ENCODE assay signal across 16 cellular contexts in the genomic region with DNA sequence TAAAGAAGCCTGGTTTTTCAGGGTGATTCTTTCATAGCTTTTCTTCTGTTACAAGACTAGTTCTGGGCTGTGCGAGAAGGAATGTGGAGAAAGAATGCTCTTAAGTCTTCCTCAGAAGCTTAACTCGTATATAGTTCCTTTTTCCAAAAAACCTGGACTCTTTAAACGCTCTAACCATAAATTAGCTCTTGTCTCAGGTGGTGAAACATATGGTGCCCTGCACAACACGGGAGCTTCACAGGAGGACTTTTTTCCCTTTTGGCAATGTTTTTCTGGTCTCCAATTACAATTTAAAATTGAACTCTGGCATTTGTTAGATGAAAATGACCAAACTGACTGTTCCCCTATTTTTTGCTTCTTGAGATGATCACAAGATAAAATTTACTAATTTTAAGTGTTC.
"Had no signal": no experiment of that assay in that cellular context is flagged by ENCODE, and none has a peak within 500 bp of the region (broad histone marks: within the 10 kb centered on the region; RNA-seq: fewer than 3 reads in every experiment).

No MANE protein-coding gene starts in this region.

- H3K27ac ChIP-seq: epithelial cell of prostate, heart left ventricle, suprapubic skin, transverse colon had no signal

- H3K9me3 ChIP-seq: heart left ventricle, suprapubic skin, transverse colon had no signal

- H3K36me3 ChIP-seq: heart left ventricle, suprapubic skin had no signal

- DNase-seq: activated CD4-positive, alpha-beta memory T cell treated with anti-CD3 and anti-CD28 coated beads, Interleukin-2, amount 10 ng/mL, durations not matched to agents 7 days and 5 days; activated CD4-positive, alpha-beta T cell treated with anti-CD3 and anti-CD28 coated beads for 48 hours; activated effector memory CD4-positive, alpha-beta T cell treated with Interleukin-2 at 50 U/mL for 16 hours; activated naive CD4-positive, alpha-beta T cell treated with anti-CD3 and anti-CD28 coated beads, Interleukin-2, amount 10 ng/mL, durations not matched to agents 7 days and 5 days; activated T-cell treated with anti-CD3 and anti-CD28 coated beads, Interleukin-2, amount 50 U/mL, for 72 hours; amygdala; heart left ventricle; islet precursor cell; naive thymus-derived CD8-positive, alpha-beta T cell; right cardiac atrium; stimulated activated CD4-positive, alpha-beta T cell treated with anti-CD3 and anti-CD28 coated beads, Interleukin-12 subunit alpha, Interleukin-12 subunit beta, amount 100 ng/mL, for 4 hours; stimulated activated naive CD8-positive, alpha-beta T cell treated with anti-CD3 and anti-CD28 coated beads, Interleukin-15, amount 100 ng/mL, for 72 hours; transverse colon had no signal

- H3K27me3 ChIP-seq: heart left ventricle, suprapubic skin, transverse colon had no signal

- H3K4me3 ChIP-seq: heart left ventricle, suprapubic skin, transverse colon had no signal

- H3K4me1 ChIP-seq: suprapubic skin had no signal

- ATAC-seq: activated T-cell treated with anti-CD3 and anti-CD28 coated beads, Interleukin-2, amount 50 U/mL, for 72 hours; heart left ventricle; naive thymus-derived CD8-positive, alpha-beta T cell; right cardiac atrium; stimulated activated effector memory CD8-positive, alpha-beta T cell treated with anti-CD3 and anti-CD28 coated beads, Interleukin-12 subunit alpha, Interleukin-12 subunit beta, amount 100 ng/mL, for 72 hours; stimulated activated naive CD8-positive, alpha-beta T cell treated with anti-CD3 and anti-CD28 coated beads, Interleukin-15, amount 100 ng/mL, for 72 hours had no signal
